Comparison of ENCODE assay signal across 8 cellular contexts in the genomic region with DNA sequence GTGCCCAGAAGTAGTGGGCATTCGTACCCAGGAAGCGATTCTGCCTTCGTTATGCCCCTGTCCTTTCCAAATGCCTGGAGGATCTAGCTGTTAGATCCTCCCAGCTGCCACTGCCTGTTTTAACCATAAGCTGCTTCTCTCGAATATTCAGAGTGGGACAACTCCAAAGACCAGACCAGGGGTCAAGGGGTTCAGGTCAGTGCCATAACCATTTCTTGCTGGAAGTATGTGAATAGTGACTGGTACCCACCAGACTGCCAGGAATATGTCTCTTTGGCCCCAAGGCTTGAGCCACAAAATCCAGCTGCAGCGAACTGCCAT. TPM values are rescaled to one million over a fixed set of nuclear protein-coding genes. Genes with fewer than 3 reads are reported as not detected.
DNase-seq lines count a peak whose midpoint lies in the region; ATAC-seq and TF ChIP-seq lines count a peak whose summit lies in the region.

No MANE protein-coding gene starts in this region.

- no peak for ATAC-seq in gastrocnemius medialis

- DNase-seq in GM23248 (no peak), WERI-Rb-1 (no peak), foreskin fibroblast (no peak), gastrocnemius medialis (no peak), NCI-H748 treated with DMSO at 0.1 percent for 48 hours (lab: John Stamatoyannopoulos, UW) (no peak), NCI-H510A treated with DMSO at 0.1 percent for 48 hours (lab: John Stamatoyannopoulos, UW) (no peak), HT-29 (ENCODE audit: low spot score) (no peak), NCI-H2029 treated with DMSO at 0.1 percent for 48 hours (lab: John Stamatoyannopoulos, UW) (no peak)

- WGBS in GM23248 (ENCODE audit: low coverage in 1 of 2, low lambda C conversion rate in 2 of 2, missing lambda C conversion rate in 2 of 2), 2 experiments, result 26 to 35% methylated on average over 5 of the region's 5 CpGs

- H3F3A ChIP-seq in GM23248 (ENCODE audit: insufficient read depth), result peaks cover 11% of the 10 kb centered on the region

- H3K36me3 ChIP-seq in GM23248 (ENCODE audit: low read depth) (peaks cover 27% of the 10 kb centered on the region; the same call in 1 of the 2 replicates), WERI-Rb-1 (peaks cover 36% of the 10 kb centered on the region), gastrocnemius medialis (peaks cover 0 to 37% of the 10 kb centered on the region in 2 donors)

- H3K9me3 ChIP-seq in GM23248 (ENCODE audit: low read depth), result no peaks in the 10 kb centered on the region
- no peaks in the 10 kb centered on the region for H3K9me3 ChIP-seq in WERI-Rb-1 (ENCODE audit: severe bottlenecking)
- no peaks in the 10 kb centered on the region for H3K9me3 ChIP-seq in gastrocnemius medialis

- TF ChIP-seq POLR2A in gastrocnemius medialis (IDR thresholded peaks at IDR 0.05), result no peak

- intact Hi-C loops in gastrocnemius medialis (cut with DNase I; ENCODE audit: low total_unique reads), result no loop called here

- H3K4me1 ChIP-seq in GM23248 (ENCODE audit: insufficient read depth), result peaks cover 13% of the 10 kb centered on the region
- peaks cover 30 to 34% of the 10 kb centered on the region in 2 donors for H3K4me1 ChIP-seq in gastrocnemius medialis

- H3K27ac ChIP-seq in GM23248 (peak overlapping the region; percentile 90), WERI-Rb-1 (no peak overlapping the region), gastrocnemius medialis (peak overlapping the region; percentile 92 to 99 (median 96))

- peak overlapping the region; percentile 83; the same call in 1 of the 2 replicates for H2AFZ ChIP-seq in GM23248

- H4K20me1 ChIP-seq in GM23248 (ENCODE audit: insufficient read depth), result no peaks in the 10 kb centered on the region

- in situ Hi-C loops in GM23248 (cut with MboI), result no loop called here
- in situ Hi-C loops in gastrocnemius medialis (cut with MboI; ENCODE audit: low sequenced_read_pairs in 4 of 4), result loop anchor here in 1 of 4 donors (10.0 kb wide), 1 partner anchor 56 kb away; the partner anchor contains the start of genes C1orf122 and YRDC

- H3K4me3 ChIP-seq in GM23248 (peak overlapping the region; percentile 97), WERI-Rb-1 (ENCODE audit: low read depth, low read length) (peak overlapping the region; percentile 96), foreskin fibroblast (ENCODE audit: low read depth in 1 of 2, low read length in 2 of 2) (peak overlapping the region; percentile 74 to 83), gastrocnemius medialis (peak overlapping the region; percentile 80 to 96 (median 90))

- no peak for TF ChIP-seq CTCF in WERI-Rb-1 (IDR thresholded peaks at IDR 0.05; ENCODE audit: low read depth, low read length)
- no peak for TF ChIP-seq CTCF in foreskin fibroblast (IDR thresholded peaks at IDR 0.05; ENCODE audit: low read depth, low read length)
- TF ChIP-seq CTCF in gastrocnemius medialis (IDR thresholded peaks at IDR 0.05 in 4 of 5, conservative IDR thresholded peaks at IDR 0.05 in 1 of 5), result peak in 2 of 5 experiments; percentile 15 to 19

- peaks cover 41% of the 10 kb centered on the region for H3K79me2 ChIP-seq in GM23248 (ENCODE audit: insufficient read depth)

- H3K4me2 ChIP-seq in GM23248 (ENCODE audit: unreplicated experiment), result peak overlapping the region; percentile 88

- H3K9me2 ChIP-seq in GM23248 (ENCODE audit: insufficient read depth), result no peaks in the 10 kb centered on the region

- H3K27me3 ChIP-seq in GM23248 (replicated peaks; ENCODE audit: insufficient read depth) (no peaks in the 10 kb centered on the region), WERI-Rb-1 (ENCODE audit: insufficient read depth, low read depth, severe bottlenecking) (no peaks in the 10 kb centered on the region), gastrocnemius medialis (no peaks in the 10 kb centered on the region)

- H3K9ac ChIP-seq in GM23248, result peak overlapping the region; percentile 92

RNA-seq across cellular contexts. Expression of gene MTF1, which starts 0.9 kb away (rescaled TPM):
- total RNA-seq in GM23248 (2014; rRNA removed; shearing (Covaris generic)), result 2.1 TPM in 2 replicates
- 14.4 and 14.7 TPM in 2 replicates for polyA plus RNA-seq in GM23248 (2016; fragmentation: Nextera tagmentation; extraction: Ambion mirVana)
- total RNA-seq in gastrocnemius medialis, result 1 to 10 TPM; 4.0 to 9.4 (median 6.4) TPM
- 3.0 and 3.7 TPM in 2 replicates for total RNA-seq in HT-29 (2014; rRNA removed; shearing (Covaris generic))

RNA-seq across cellular contexts. Expression of gene YRDC, which starts 52.3 kb away (rescaled TPM):
- total RNA-seq in GM23248 (2014; rRNA removed; shearing (Covaris generic)), result 22.4 and 24.9 TPM in 2 replicates
- 12.5 and 13.9 TPM in 2 replicates for polyA plus RNA-seq in GM23248 (2016; fragmentation: Nextera tagmentation; extraction: Ambion mirVana)
- total RNA-seq in gastrocnemius medialis, result 10 to 100 TPM; 11.2 to 13.6 (median 11.7) TPM
- total RNA-seq in HT-29 (2014; rRNA removed; shearing (Covaris generic)), result 55.1 and 56.7 TPM in 2 replicates

RNA-seq across cellular contexts. Expression of gene C1orf122, which starts 52.7 kb away (rescaled TPM):
- total RNA-seq in GM23248 (2014; rRNA removed; shearing (Covaris generic)), result 86.2 and 110 TPM in 2 replicates
- polyA plus RNA-seq in GM23248 (2016; fragmentation: Nextera tagmentation; extraction: Ambion mirVana), result 103 and 108 TPM in 2 replicates
- total RNA-seq in gastrocnemius medialis, result 10 to 100 TPM; 41.2 to 96.0 (median 56.8) TPM
- 103 and 113 TPM in 2 replicates for total RNA-seq in HT-29 (2014; rRNA removed; shearing (Covaris generic))
